1 cellular context compared by ENCODE assay signal in genomic region chr1:228469413-228470162, GRCh38.
TF ChIP-seq lines count a peak whose summit lies in the region.

No MANE protein-coding gene starts in this region.

TF ChIP-seq in GM23338, 12 proteins besides CTCF, POLR2A, EP300 and RAD21 (continued from another document):
- no peak for TF ChIP-seq STAT1 (IDR thresholded peaks at IDR 0.05; ENCODE audit: unreplicated experiment)
- no peak for TF ChIP-seq EZH2 (IDR thresholded peaks at IDR 0.05; ENCODE audit: low read depth, unreplicated experiment)
- TF ChIP-seq EZH2phosphoT487 (IDR thresholded peaks at IDR 0.05; ENCODE audit: unreplicated experiment) = no peak
- no peak for TF ChIP-seq ETS1 (IDR thresholded peaks at IDR 0.05)
- no peak for TF ChIP-seq REST (IDR thresholded peaks at IDR 0.05; ENCODE audit: unreplicated experiment)
